8 cellular contexts compared by ENCODE assay signal in genomic region chr9:114098660-114099522, GRCh38. TPM values are rescaled to one million over a fixed set of nuclear protein-coding genes. Genes with fewer than 3 reads are reported as not detected.
DNase-seq lines count a peak whose midpoint lies in the region; ATAC-seq and TF ChIP-seq lines count a peak whose summit lies in the region.

Gene KIF12 (minus strand): TSS chr9:114099292. CDS start chr9:114099276, 16 bp downstream.

- peak; percentile 66 for ATAC-seq in CD4-positive, alpha-beta T cell (ENCODE audit: poor library complexity)
- ATAC-seq in body of pancreas (peak; percentile 81), HG02642 (IDR thresholded peaks at IDR 0.05; ENCODE audit: poor library complexity, unreplicated experiment) (no peak), HG03457 (IDR thresholded peaks at IDR 0.05; ENCODE audit: unreplicated experiment) (no peak), HG02571 (IDR thresholded peaks at IDR 0.05; ENCODE audit: unreplicated experiment) (no peak)
- peak; percentile 43 for ATAC-seq in stimulated activated effector memory CD8-positive, alpha-beta T cell treated with anti-CD3 and anti-CD28 coated beads, Interleukin-12 subunit alpha, Interleukin-12 subunit beta, amount 100 ng/mL, for 72 hours

- H3K4me1 ChIP-seq in body of pancreas: peaks cover 55% of the 10 kb centered on the region

- H3K9me3 ChIP-seq in CD4-positive, alpha-beta T cell (ENCODE audit: control insufficient read depth, low read length): no peaks in the 10 kb centered on the region
- H3K9me3 ChIP-seq in body of pancreas: no peaks in the 10 kb centered on the region

- peak in 1 of 10 experiments; percentile 16 for DNase-seq in CD4-positive, alpha-beta T cell
- DNase-seq in NCI-H2029 treated with DMSO at 0.1 percent for 48 hours (lab: John Stamatoyannopoulos, UW) (peak; percentile 9), body of pancreas (peak; percentile 82 to 92 (median 92)), kidney tubule cell (ENCODE audit: low spot score) (peak; percentile 96)
- DNase-seq in stimulated activated effector memory CD8-positive, alpha-beta T cell treated with anti-CD3 and anti-CD28 coated beads, Interleukin-12 subunit alpha, Interleukin-12 subunit beta, amount 100 ng/mL, for 72 hours (ENCODE audit: low spot score in 2 of 2): no peak

- peak within 1 kb of the TSS; percentile 51 to 64 for H3K4me3 ChIP-seq in body of pancreas

- CTCF ChIA-PET in CD4-positive, alpha-beta T cell (lab: Charles Lee): interaction anchor here (0.9 to 1.2 kb wide), 2 partner anchors 9 to 14 kb away, joined by 3 read pairs; no protein-coding TSS in a partner anchor

- no peak within 1 kb of the TSS for H3K4me3 Mint-ChIP-seq in CD4-positive, alpha-beta T cell
- peak within 1 kb of the TSS; percentile 32 for H3K4me3 Mint-ChIP-seq in stimulated activated effector memory CD8-positive, alpha-beta T cell treated with anti-CD3 and anti-CD28 coated beads, Interleukin-12 subunit alpha, Interleukin-12 subunit beta, amount 100 ng/mL, for 72 hours

- H3K36me3 Mint-ChIP-seq in CD4-positive, alpha-beta T cell (ENCODE audit: low read depth): no peaks in the 10 kb centered on the region
- H3K36me3 Mint-ChIP-seq in stimulated activated effector memory CD8-positive, alpha-beta T cell treated with anti-CD3 and anti-CD28 coated beads, Interleukin-12 subunit alpha, Interleukin-12 subunit beta, amount 100 ng/mL, for 72 hours: no peaks in the 10 kb centered on the region

- peaks cover 30% of the 10 kb centered on the region for H3K27me3 ChIP-seq in CD4-positive, alpha-beta T cell (ENCODE audit: control insufficient read depth, insufficient read depth, low read length)
- no peaks in the 10 kb centered on the region for H3K27me3 ChIP-seq in body of pancreas

- H3K36me3 ChIP-seq in body of pancreas (replicated peaks in 1 of 2; ENCODE audit: insufficient read depth in 1 of 2, low read depth in 2 of 2): peaks cover 0 to 1% of the 10 kb centered on the region in 2 donors

- no peak for TF ChIP-seq CTCF in CD4-positive, alpha-beta T cell (IDR thresholded peaks at IDR 0.05)
- TF ChIP-seq CTCF in body of pancreas (IDR thresholded peaks at IDR 0.05): peak in 2 of 7 experiments; percentile 35 to 44

- peak in 2 of 3 donors; percentile 57 to 63 for TF ChIP-seq POLR2A in body of pancreas (IDR thresholded peaks at IDR 0.05)

- peaks cover 9% of the 10 kb centered on the region for H3K4me1 Mint-ChIP-seq in CD4-positive, alpha-beta T cell (ENCODE audit: low read depth)
- H3K4me1 Mint-ChIP-seq in stimulated activated effector memory CD8-positive, alpha-beta T cell treated with anti-CD3 and anti-CD28 coated beads, Interleukin-12 subunit alpha, Interleukin-12 subunit beta, amount 100 ng/mL, for 72 hours: peaks cover 17% of the 10 kb centered on the region

- no peak within 1 kb of the TSS for H3K27ac ChIP-seq in CD4-positive, alpha-beta T cell (ENCODE audit: low read depth, low read length)
- H3K27ac ChIP-seq in body of pancreas: peak within 1 kb of the TSS; percentile 75 to 94 (median 85)

- intact Hi-C loops in CD4-positive, alpha-beta T cell (cut with DNase I, micrococcal nuclease): no loop called here
- intact Hi-C loops in body of pancreas (cut with DNase I): no loop called here

- no peak within 1 kb of the TSS for H3K27ac Mint-ChIP-seq in CD4-positive, alpha-beta T cell
- H3K27ac Mint-ChIP-seq in stimulated activated effector memory CD8-positive, alpha-beta T cell treated with anti-CD3 and anti-CD28 coated beads, Interleukin-12 subunit alpha, Interleukin-12 subunit beta, amount 100 ng/mL, for 72 hours: peak within 1 kb of the TSS; percentile 38

- peaks cover 62% of the 10 kb centered on the region for H3K27me3 Mint-ChIP-seq in CD4-positive, alpha-beta T cell

- 6 to 10% methylated on average over 17 to 37 of the region's 45 CpGs for WGBS in body of pancreas, 2 donors

- peaks cover 6% of the 10 kb centered on the region for H3K9me3 Mint-ChIP-seq in CD4-positive, alpha-beta T cell
- H3K9me3 Mint-ChIP-seq in stimulated activated effector memory CD8-positive, alpha-beta T cell treated with anti-CD3 and anti-CD28 coated beads, Interleukin-12 subunit alpha, Interleukin-12 subunit beta, amount 100 ng/mL, for 72 hours: peaks cover 3% of the 10 kb centered on the region

- POLR2A ChIA-PET in CD4-positive, alpha-beta T cell (lab: Charles Lee): no interaction called here

RNA-seq across cellular contexts. Expression of gene KIF12, which starts in this region (rescaled TPM):
- total RNA-seq in CD4-positive, alpha-beta T cell: not detected
- total RNA-seq in body of pancreas: 100 to 1,000 TPM; 135 to 249 TPM

Comparison
In these comparisons a context has a peak if more than half of its experiments do, and no peak if none do; other contexts are left out.
1. RNA of gene KIF12 (total RNA-seq): 135 to 249 TPM in body of pancreas; not detected in CD4-positive, alpha-beta T cell; every median in the first group is over 100 times any median in the second.
2. Peak in ATAC-seq in CD4-positive, alpha-beta T cell; RNA of the gene not detected or under 1 TPM.
3. ATAC-seq: peak in body of pancreas (single experiment) and stimulated activated effector memory CD8-positive, alpha-beta T cell treated with anti-CD3 and anti-CD28 coated beads, Interleukin-12 subunit alpha, Interleukin-12 subunit beta, amount 100 ng/mL, for 72 hours (single experiment); none in HG02642 (single experiment), HG03457 (single experiment) and HG02571 (single experiment).
4. DNase-seq: peak in NCI-H2029 treated with DMSO at 0.1 percent for 48 hours (single experiment), body of pancreas (4 of 4) and kidney tubule cell (single experiment); none in stimulated activated effector memory CD8-positive, alpha-beta T cell treated with anti-CD3 and anti-CD28 coated beads, Interleukin-12 subunit alpha, Interleukin-12 subunit beta, amount 100 ng/mL, for 72 hours (0 of 2).